In genomic region chr14:75155159-75155558, GRCh38 we compare ENCODE assay signal across 14 cellular contexts. TPM values are rescaled to one million over a fixed set of nuclear protein-coding genes. Genes with fewer than 3 reads are reported as not detected.
DNase-seq lines count a peak whose midpoint lies in the region; ATAC-seq and TF ChIP-seq lines count a peak whose summit lies in the region.
"Had no signal": no experiment of that assay in that cellular context is flagged by ENCODE, and none has a peak within 500 bp of the region (broad histone marks: within the 10 kb centered on the region; RNA-seq: fewer than 3 reads in every experiment).

No MANE protein-coding gene starts in this region.

- ATAC-seq in effector memory CD8-positive, alpha-beta T cell (replicated peaks): no peak
- no peak for ATAC-seq in HG03135 (IDR thresholded peaks at IDR 0.05; ENCODE audit: unreplicated experiment)
- no peak for ATAC-seq in Right ventricle myocardium superior (ENCODE audit: poor library complexity)

- peak overlapping the region in 1 of 2 donors; percentile 9 for H3K27ac ChIP-seq in breast epithelium
- no peak overlapping the region for H3K27ac ChIP-seq in suprapubic skin

- no peaks in the 10 kb centered on the region for H3K9me3 Mint-ChIP-seq in MCF 10A (ENCODE audit: unreplicated experiment)
- no peaks in the 10 kb centered on the region for H3K9me3 Mint-ChIP-seq in T-helper 2 cell treated with Interferon-gamma antibody and Interleukin-4, amounts not matched to agents 5 μg/mL and 100 μg/mL, for 36 hours
- H3K9me3 Mint-ChIP-seq in effector memory CD8-positive, alpha-beta T cell: no peaks in the 10 kb centered on the region

- CTCF ChIA-PET in MCF 10A (lab: Yijun Ruan, JAX): interaction anchor here (0.6 to 1.6 kb wide), 4 partner anchors 9 to 18 kb away, joined by 3 to 4 read pairs (median 4); no protein-coding TSS in a partner anchor

- no peaks in the 10 kb centered on the region for H3K27me3 Mint-ChIP-seq in MCF 10A (ENCODE audit: insufficient read depth, unreplicated experiment)
- H3K27me3 Mint-ChIP-seq in T-helper 2 cell treated with Interferon-gamma antibody and Interleukin-4, amounts not matched to agents 5 μg/mL and 100 μg/mL, for 36 hours (ENCODE audit: low read depth): no peaks in the 10 kb centered on the region
- no peaks in the 10 kb centered on the region for H3K27me3 Mint-ChIP-seq in effector memory CD8-positive, alpha-beta T cell

- peaks cover 40% of the 10 kb centered on the region for H3K4me1 Mint-ChIP-seq in MCF 10A (ENCODE audit: insufficient read depth, unreplicated experiment)
- peaks cover 38% of the 10 kb centered on the region for H3K4me1 Mint-ChIP-seq in T-helper 2 cell treated with Interferon-gamma antibody and Interleukin-4, amounts not matched to agents 5 μg/mL and 100 μg/mL, for 36 hours (ENCODE audit: low read depth)
- peaks cover 33 to 47% of the 10 kb centered on the region in 2 donors for H3K4me1 Mint-ChIP-seq in effector memory CD8-positive, alpha-beta T cell (ENCODE audit: low read depth in 2 of 2)

- H3K27ac Mint-ChIP-seq in MCF 10A (ENCODE audit: low read depth, unreplicated experiment): peak overlapping the region; percentile 83
- peak overlapping the region; percentile 67 for H3K27ac Mint-ChIP-seq in T-helper 2 cell treated with Interferon-gamma antibody and Interleukin-4, amounts not matched to agents 5 μg/mL and 100 μg/mL, for 36 hours
- peak overlapping the region; percentile 47 to 57 for H3K27ac Mint-ChIP-seq in effector memory CD8-positive, alpha-beta T cell

- TF ChIP-seq EP300 in suprapubic skin (IDR thresholded peaks at IDR 0.05): no peak

- H3K4me1 ChIP-seq in breast epithelium: no peaks in the 10 kb centered on the region
- peaks cover 20% of the 10 kb centered on the region for H3K4me1 ChIP-seq in suprapubic skin

- DNase-seq in MCF 10A (ENCODE audit: unreplicated experiment) (no peak), breast epithelium (ENCODE audit: low spot score in 2 of 2) (no peak), suprapubic skin (ENCODE audit: low spot score in 2 of 2) (no peak), Right ventricle myocardium superior (no peak)
- DNase-seq in T-helper 2 cell treated with Interferon-gamma antibody and Interleukin-4, amounts not matched to agents 5 μg/mL and 100 μg/mL, for 36 hours (ENCODE audit: low spot score): no peak
- DNase-seq in effector memory CD8-positive, alpha-beta T cell: no peak
- DNase-seq: GDM1, GOT3, MV-4-11, NCI-H1417, NCI-H1930, NCI-H526 treated with DMSO at 0.1 percent for 48 hours, SHP77 had no signal

- TF ChIP-seq POLR2A in breast epithelium (IDR thresholded peaks at IDR 0.05): no peak
- no peak for TF ChIP-seq POLR2A in suprapubic skin (IDR thresholded peaks at IDR 0.05)

- intact Hi-C loops in MCF 10A (cut with micrococcal nuclease): no loop called here
- intact Hi-C loops in breast epithelium (cut with DNase I; ENCODE audit: low total_unique reads): no loop called here
- intact Hi-C loops in Right ventricle myocardium superior (cut with DNase I): no loop called here

- POLR2A ChIA-PET in MCF 10A (lab: Yijun Ruan, JAX): interaction anchor here (1.0 to 1.6 kb wide), 6 partner anchors 12 to 123 kb away, joined by 3 to 6 read pairs (median 4); partner anchors contain the start of gene FOS

- H3K9me3 ChIP-seq in breast epithelium (no peaks in the 10 kb centered on the region), suprapubic skin (no peaks in the 10 kb centered on the region)

- H3K27me3 ChIP-seq in breast epithelium (no peaks in the 10 kb centered on the region), suprapubic skin (no peaks in the 10 kb centered on the region)

- H3K4me3 Mint-ChIP-seq in MCF 10A (ENCODE audit: unreplicated experiment): no peak overlapping the region
- peak overlapping the region; percentile 70 for H3K4me3 Mint-ChIP-seq in T-helper 2 cell treated with Interferon-gamma antibody and Interleukin-4, amounts not matched to agents 5 μg/mL and 100 μg/mL, for 36 hours
- no peak overlapping the region for H3K4me3 Mint-ChIP-seq in effector memory CD8-positive, alpha-beta T cell

- H3K36me3 ChIP-seq in breast epithelium (no peaks in the 10 kb centered on the region), suprapubic skin (peaks cover 9% of the 10 kb centered on the region)

- 86% methylated on average over 3 of the region's 3 CpGs for WGBS in suprapubic skin

- peaks cover 34% of the 10 kb centered on the region for H3K36me3 Mint-ChIP-seq in MCF 10A (ENCODE audit: insufficient read depth, unreplicated experiment)
- H3K36me3 Mint-ChIP-seq in T-helper 2 cell treated with Interferon-gamma antibody and Interleukin-4, amounts not matched to agents 5 μg/mL and 100 μg/mL, for 36 hours (ENCODE audit: low read depth): peaks cover 32% of the 10 kb centered on the region
- peaks cover 22% of the 10 kb centered on the region for H3K36me3 Mint-ChIP-seq in effector memory CD8-positive, alpha-beta T cell (ENCODE audit: insufficient read depth)

- no TSS peak for BruUV-seq in MCF 10A (replicated peaks; lab: Mats Ljungman, UMichigan)

- H3K4me3 ChIP-seq in breast epithelium (no peak overlapping the region), suprapubic skin (no peak overlapping the region)

- TF ChIP-seq CTCF in MCF 10A (IDR thresholded peaks at IDR 0.05; ENCODE audit: unreplicated experiment): no peak
- no peak for TF ChIP-seq CTCF in breast epithelium (IDR thresholded peaks at IDR 0.05)
- no peak for TF ChIP-seq CTCF in suprapubic skin (IDR thresholded peaks at IDR 0.05)

RNA-seq across cellular contexts. Expression of gene TMED10, which starts 21.3 kb away (rescaled TPM):
- total RNA-seq in MCF 10A (2022): 454 and 526 TPM in 2 replicates
- 100 to 1,000 TPM; 263 to 443 (median 285) TPM for total RNA-seq in breast epithelium
- 100 to 1,000 TPM; 123 to 235 (median 198) TPM for total RNA-seq in suprapubic skin
- total RNA-seq in Right ventricle myocardium superior: 235 TPM

RNA-seq across cellular contexts. Expression of gene NEK9, which starts 28.3 kb away (rescaled TPM):
- 112 and 113 TPM in 2 replicates for total RNA-seq in MCF 10A (2022)
- 10 to 100 TPM; 52.1 to 79.2 (median 71.8) TPM for total RNA-seq in breast epithelium
- total RNA-seq in suprapubic skin: 10 to 100 TPM; 22.2 to 58.3 (median 34.3) TPM
- 109 TPM for total RNA-seq in Right ventricle myocardium superior
